Comparison of ENCODE assay signal across 2 cellular contexts in genomic region chr12:57759360-57759980, GRCh38.
TF ChIP-seq lines count a peak whose summit lies in the region.

No MANE protein-coding gene starts in this region.

TF ChIP-seq in A549, 52 proteins besides CTCF, POLR2A, EP300 and RAD21:
- TF ChIP-seq MAFK (IDR thresholded peaks at IDR 0.05; ENCODE audit: partially characterized antibody) (no peak), HMGXB4 (CRISPR knock-in tag; IDR thresholded peaks at IDR 0.05; ENCODE audit: borderline replicate concordance) (no peak), BCL3 (IDR thresholded peaks at IDR 0.05) (no peak), EHMT2 (IDR thresholded peaks at IDR 0.05; ENCODE audit: low read depth) (no peak), RNF2 (IDR thresholded peaks at IDR 0.05; ENCODE audit: borderline replicate concordance, low read depth) (no peak), MYC (IDR thresholded peaks at IDR 0.05; ENCODE audit: borderline replicate concordance, low read length) (no peak), ZC3H11A (IDR thresholded peaks at IDR 0.05) (no peak), HDAC2 (IDR thresholded peaks at IDR 0.05) (no peak), RARB (CRISPR knock-in tag; IDR thresholded peaks at IDR 0.05) (no peak), FOXS1 (CRISPR knock-in tag; IDR thresholded peaks at IDR 0.05) (no peak), CBX8 (IDR thresholded peaks at IDR 0.05) (no peak), REST (IDR thresholded peaks at IDR 0.05) (no peak), CHD4 (IDR thresholded peaks at IDR 0.05; ENCODE audit: borderline replicate concordance) (no peak)

TF ChIP-seq in H1, 55 proteins besides CTCF, POLR2A, EP300 and RAD21:
- TF ChIP-seq SIX5 (IDR thresholded peaks at IDR 0.05; ENCODE audit: low read depth, low read length): no peak
- no peak for TF ChIP-seq RBBP5 (IDR thresholded peaks at IDR 0.05; ENCODE audit: borderline replicate concordance, low read depth, low read length)
- no peak for TF ChIP-seq RFX5 (IDR thresholded peaks at IDR 0.05; ENCODE audit: borderline replicate concordance, low read depth, low read length)
- no peak for TF ChIP-seq CBX5 (IDR thresholded peaks at IDR 0.05; ENCODE audit: low read depth, low read length)
- no peak for TF ChIP-seq HDAC2 (IDR thresholded peaks at IDR 0.05; ENCODE audit: borderline replicate concordance in 1 of 2, low read depth in 2 of 2, low read length in 2 of 2)
- TF ChIP-seq CBX8 (IDR thresholded peaks at IDR 0.05; ENCODE audit: borderline replicate concordance, low read depth, low read length): no peak
- TF ChIP-seq ATF2 (IDR thresholded peaks at IDR 0.05; ENCODE audit: low read length): no peak
